ENCODE assay signal across 9 cellular contexts in the genomic region with DNA sequence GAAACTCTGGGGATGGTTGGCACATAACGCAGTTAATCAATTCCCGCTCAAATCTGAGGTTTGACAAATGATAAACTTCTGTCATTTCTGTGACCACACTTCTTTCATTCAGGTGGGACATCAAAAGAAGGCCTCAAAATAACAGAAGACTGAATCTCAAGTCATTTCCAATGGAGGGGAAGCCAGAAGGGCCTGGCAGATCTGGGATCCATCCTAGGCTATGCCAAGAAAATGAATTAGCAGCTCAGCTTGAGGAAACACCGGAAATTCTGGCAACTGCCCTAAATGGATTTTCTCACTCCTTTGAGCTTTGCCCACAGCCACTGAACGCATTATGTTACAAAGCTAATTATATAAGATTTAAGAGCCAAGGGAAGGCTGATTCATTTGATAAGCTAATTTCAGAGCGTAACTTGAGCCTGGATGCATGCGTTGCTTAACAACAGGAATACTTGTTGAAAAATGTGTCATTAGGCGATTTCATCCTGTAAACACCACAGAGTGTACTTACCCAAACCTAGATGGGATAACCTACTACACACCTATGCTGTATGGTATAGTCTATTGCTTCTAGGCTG. TPM values are rescaled to one million over a fixed set of nuclear protein-coding genes. Genes with fewer than 3 reads are reported as not detected.
A peak's percentile ranks its signal among the peaks of the same experiment; 100 is the strongest.
DNase-seq lines count a peak whose midpoint lies in the region; ATAC-seq lines count a peak whose summit lies in the region.
"Had no signal": no experiment of that assay in that cellular context is flagged by ENCODE, and none has a peak within 500 bp of the region (broad histone marks: within the 10 kb centered on the region; RNA-seq: fewer than 3 reads in every experiment).

No MANE protein-coding gene starts in this region.

- CTCF ChIA-PET in activated CD4-positive, alpha-beta memory T cell treated with anti-CD3 and anti-CD28 coated beads, Interleukin-2, amount 10 ng/mL, durations not matched to agents 7 days and 5 days (lab: Charles Lee) = no interaction called here

- no peak overlapping the region for H3K4me3 Mint-ChIP-seq in activated CD4-positive, alpha-beta memory T cell treated with anti-CD3 and anti-CD28 coated beads, Interleukin-2, amount 10 ng/mL, durations not matched to agents 7 days and 5 days

- POLR2A ChIA-PET in activated CD4-positive, alpha-beta memory T cell treated with anti-CD3 and anti-CD28 coated beads, Interleukin-2, amount 10 ng/mL, durations not matched to agents 7 days and 5 days (lab: Charles Lee) = interaction anchor here (1.2 kb wide), 1 partner anchor 9 kb away, joined by 3 read pairs; no protein-coding TSS in a partner anchor

- H3K27ac ChIP-seq in layer of hippocampus (ENCODE audit: low read depth, low read length) = peak overlapping the region; percentile 91
- H3K27ac ChIP-seq: C4-2B had no signal

- DNase-seq in AG20443 (ENCODE audit: low spot score) = peak; percentile 34
- DNase-seq in NCI-H1092 (lab: John Stamatoyannopoulos, UW) = peak; percentile 47
- peak; percentile 87 for DNase-seq in amniotic epithelial cell (ENCODE audit: low read depth)
- no peak for DNase-seq in activated CD4-positive, alpha-beta memory T cell treated with anti-CD3 and anti-CD28 coated beads, Interleukin-2, amount 10 ng/mL, durations not matched to agents 7 days and 5 days
- DNase-seq in ecto neural progenitor cell (ENCODE audit: low spot score) = no peak

- H3K9me3 Mint-ChIP-seq in activated CD4-positive, alpha-beta memory T cell treated with anti-CD3 and anti-CD28 coated beads, Interleukin-2, amount 10 ng/mL, durations not matched to agents 7 days and 5 days = no peaks in the 10 kb centered on the region

- no peaks in the 10 kb centered on the region for H3K36me3 Mint-ChIP-seq in activated CD4-positive, alpha-beta memory T cell treated with anti-CD3 and anti-CD28 coated beads, Interleukin-2, amount 10 ng/mL, durations not matched to agents 7 days and 5 days (ENCODE audit: low read depth)

- H3K27me3 Mint-ChIP-seq in activated CD4-positive, alpha-beta memory T cell treated with anti-CD3 and anti-CD28 coated beads, Interleukin-2, amount 10 ng/mL, durations not matched to agents 7 days and 5 days = no peaks in the 10 kb centered on the region

- ATAC-seq in HG03342 (IDR thresholded peaks at IDR 0.05; ENCODE audit: unreplicated experiment) (no peak), HG02840 (IDR thresholded peaks at IDR 0.05; ENCODE audit: low FRiP score, unreplicated experiment) (no peak)

- H3K27ac Mint-ChIP-seq in activated CD4-positive, alpha-beta memory T cell treated with anti-CD3 and anti-CD28 coated beads, Interleukin-2, amount 10 ng/mL, durations not matched to agents 7 days and 5 days = no peak overlapping the region

- H3K4me1 Mint-ChIP-seq in activated CD4-positive, alpha-beta memory T cell treated with anti-CD3 and anti-CD28 coated beads, Interleukin-2, amount 10 ng/mL, durations not matched to agents 7 days and 5 days = no peaks in the 10 kb centered on the region

- H3K27me3 ChIP-seq in layer of hippocampus (ENCODE audit: control insufficient read depth, insufficient read depth, low read length) = no peaks in the 10 kb centered on the region

RNA-seq across cellular contexts. Expression of a gene that starts 47.1 kb away (rescaled TPM):
- total RNA-seq in activated CD4-positive, alpha-beta memory T cell treated with anti-CD3 and anti-CD28 coated beads, Interleukin-2, amount 10 ng/mL, durations not matched to agents 7 days and 5 days = 1 to 10 TPM; 6.2 to 8.2 TPM

Comparison
In these comparisons a context has a peak if more than half of its experiments do, and no peak if none do; other contexts are left out.
1. DNase-seq: peak in AG20443 (single experiment), NCI-H1092 (single experiment) and amniotic epithelial cell (single experiment); none in activated CD4-positive, alpha-beta memory T cell treated with anti-CD3 and anti-CD28 coated beads, Interleukin-2, amount 10 ng/mL, durations not matched to agents 7 days and 5 days (single experiment) and ecto neural progenitor cell (single experiment).